In the genomic region with DNA sequence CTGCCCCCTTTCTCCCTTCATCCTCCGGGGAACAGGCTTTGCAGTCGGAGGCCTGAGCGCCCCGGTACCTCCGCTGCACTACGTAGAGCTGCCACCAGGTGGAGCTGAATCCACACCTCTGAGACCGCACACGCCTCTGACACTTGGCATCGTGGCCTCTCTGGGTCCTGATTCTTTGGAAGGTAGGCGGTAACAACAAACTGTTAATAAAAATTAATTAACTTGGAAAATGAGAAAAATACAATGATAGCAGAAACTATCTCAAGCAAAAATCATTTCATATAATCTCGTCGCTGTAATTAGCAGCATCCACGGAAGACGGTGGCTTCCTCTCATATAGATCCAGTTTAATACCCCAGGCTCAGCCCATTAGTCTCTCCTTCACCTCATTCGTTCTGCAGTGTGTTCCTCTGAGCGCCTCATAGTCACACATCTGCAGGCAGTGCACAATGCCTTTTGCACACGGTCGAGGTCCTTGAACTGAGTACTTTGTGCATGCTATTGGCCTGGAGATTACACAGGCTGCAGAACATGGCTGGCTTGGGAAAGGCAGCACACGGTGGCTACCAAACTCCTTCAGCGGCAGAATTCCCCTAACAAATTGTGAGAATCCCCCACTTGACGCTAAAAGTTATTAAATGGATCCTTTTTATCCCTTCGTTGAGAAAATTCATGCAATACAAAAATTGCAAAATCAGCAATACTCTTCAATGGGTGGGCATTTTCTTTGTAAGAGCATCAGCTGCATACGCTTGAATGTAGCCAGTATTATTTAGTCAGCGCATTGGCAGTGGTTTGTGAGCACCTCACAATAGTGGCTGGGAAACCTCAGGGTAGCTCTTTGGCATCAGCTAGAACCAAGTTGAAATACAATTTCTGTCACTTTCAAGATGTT, we compare ENCODE assay signal across 8 cellular contexts. TPM values are rescaled to one million over a fixed set of nuclear protein-coding genes. Genes with fewer than 3 reads are reported as not detected.
DNase-seq lines count a peak whose midpoint lies in the region; ATAC-seq and TF ChIP-seq lines count a peak whose summit lies in the region.

No MANE protein-coding gene starts in this region.

- ATAC-seq in GM18870 (IDR thresholded peaks at IDR 0.05; ENCODE audit: unreplicated experiment): peak; percentile 67
- peak; percentile 76 for ATAC-seq in HG03064 (IDR thresholded peaks at IDR 0.05; ENCODE audit: low read depth, unreplicated experiment)

- H3K4me3 ChIP-seq in lower leg skin (ENCODE audit: low read depth, poor library complexity, severe bottlenecking): no peak overlapping the region

- TF ChIP-seq CTCF in lower leg skin (IDR thresholded peaks at IDR 0.05): peak in 1 of 3 donors; percentile 79

- WGBS in lower leg skin, 2 donors: 42 to 45% methylated on average over 24 of the region's 24 CpGs

- DNase-seq in Ammon's horn (ENCODE audit: low spot score): peak; percentile 88
- peak; percentile 76 for DNase-seq in NCI-H345 (lab: John Stamatoyannopoulos, UW)
- DNase-seq in activated CD4-positive, alpha-beta T cell treated with anti-CD3 and anti-CD28 coated beads, Interleukin-2, amount 50 U/mL, for 1 hour: peak; percentile 83
- peak; percentile 66 for DNase-seq in dedifferentiated amniotic fluid mesenchymal stem cell (ENCODE audit: extremely low spot score)
- DNase-seq in lower leg skin (ENCODE audit: low spot score in 2 of 2): peak; percentile 77 to 96
- DNase-seq in stimulated activated CD8-positive, alpha-beta memory T cell treated with anti-CD3 and anti-CD28 coated beads, Interleukin-12 subunit alpha, Interleukin-12 subunit beta, amount 100 ng/mL, for 4 hours (ENCODE audit: low read depth): peak; percentile 57

- intact Hi-C loops in lower leg skin (cut with DNase I; ENCODE audit: low total_unique reads): loop anchor here (5.0 kb wide), 1 partner anchor 204 kb away; no protein-coding TSS in a partner anchor

- no peak for TF ChIP-seq POLR2A in lower leg skin (IDR thresholded peaks at IDR 0.05)

RNA-seq across cellular contexts. Expression of a gene that starts 18.7 kb away (rescaled TPM):
- not detected for total RNA-seq in lower leg skin

RNA-seq across cellular contexts. Expression of a gene that starts 43.9 kb away (rescaled TPM):
- total RNA-seq in lower leg skin: not detected

RNA-seq across cellular contexts. Expression of a gene that starts 46.1 kb away (rescaled TPM):
- total RNA-seq in lower leg skin: under 1 TPM in 3 of 4 donors, not detected in 1; 0.08 to 0.58 (median 0.47) TPM
